Comparison of ENCODE assay signal across 20 cellular contexts in genomic region chr2:42673989-42674564, GRCh38.
"Had no signal": no experiment of that assay in that cellular context is flagged by ENCODE, and none has a peak within 500 bp of the region (broad histone marks: within the 10 kb centered on the region; RNA-seq: fewer than 3 reads in every experiment).

No MANE protein-coding gene starts in this region.

- H3K9me3 ChIP-seq: left ventricle myocardium inferior, testis, vagina had no signal

- DNase-seq: activated CD4-positive, alpha-beta T cell treated with anti-CD3 and anti-CD28 coated beads for 1 hour; activated naive CD4-positive, alpha-beta T cell treated with Interleukin-2 at 50 U/mL for 16 hours; activated naive CD8-positive, alpha-beta T cell treated with anti-CD3 and anti-CD28 coated beads for 36 hours; activated T-cell treated with anti-CD3 and anti-CD28 coated beads, Interleukin-2, amount 50 U/mL, for 48 hours; amniotic stem cell; dermis blood vessel endothelial cell; effector CD8-positive, alpha-beta T cell; erythroblast; foreskin fibroblast; left ventricle myocardium inferior; midbrain; natural killer cell; retina; stimulated activated CD4-positive, alpha-beta T cell treated with anti-CD3 and anti-CD28 coated beads, Interleukin-2, amount 100 ng/mL, for 48 hours; stimulated activated CD8-positive, alpha-beta memory T cell treated with anti-CD3 and anti-CD28 coated beads, Interleukin-4, amount 100 ng/mL, for 48 hours; stimulated activated naive B cell treated with anti-CD40 and anti-IgM and Interleukin-4, amounts not matched to agents 10 μg/mL and 1 μg/mL and 100 μg/mL, for 72 hours; testis; trophoblast cell; WERI-Rb-1 had no signal

- H3K36me3 ChIP-seq: vagina had no signal

- H3K4me3 ChIP-seq: left ventricle myocardium inferior, testis, vagina had no signal

- H3K27ac ChIP-seq: left ventricle myocardium inferior, testis, vagina, WERI-Rb-1 had no signal

- H3K36me3 Mint-ChIP-seq: natural killer cell had no signal

- H3K27ac Mint-ChIP-seq: activated naive CD8-positive, alpha-beta T cell treated with anti-CD3 and anti-CD28 coated beads for 36 hours; natural killer cell; stimulated activated naive B cell treated with anti-CD40 and anti-IgM and Interleukin-4, amounts not matched to agents 10 μg/mL and 1 μg/mL and 100 μg/mL, for 72 hours had no signal

- H3K27me3 ChIP-seq: testis, vagina had no signal

- H3K4me1 ChIP-seq: left ventricle myocardium inferior, testis, vagina had no signal

- H3K27me3 Mint-ChIP-seq: activated naive CD8-positive, alpha-beta T cell treated with anti-CD3 and anti-CD28 coated beads for 36 hours; stimulated activated naive B cell treated with anti-CD40 and anti-IgM and Interleukin-4, amounts not matched to agents 10 μg/mL and 1 μg/mL and 100 μg/mL, for 72 hours had no signal

- H3K9me3 Mint-ChIP-seq: activated naive CD8-positive, alpha-beta T cell treated with anti-CD3 and anti-CD28 coated beads for 36 hours; natural killer cell; stimulated activated naive B cell treated with anti-CD40 and anti-IgM and Interleukin-4, amounts not matched to agents 10 μg/mL and 1 μg/mL and 100 μg/mL, for 72 hours had no signal

- ATAC-seq: natural killer cell; stimulated activated naive B cell treated with anti-CD40 and anti-IgM and Interleukin-4, amounts not matched to agents 10 μg/mL and 1 μg/mL and 100 μg/mL, for 72 hours had no signal

- H3K4me3 Mint-ChIP-seq: activated naive CD8-positive, alpha-beta T cell treated with anti-CD3 and anti-CD28 coated beads for 36 hours; natural killer cell; stimulated activated naive B cell treated with anti-CD40 and anti-IgM and Interleukin-4, amounts not matched to agents 10 μg/mL and 1 μg/mL and 100 μg/mL, for 72 hours had no signal
